Comparison of ENCODE assay signal across 8 cellular contexts in the genomic region with DNA sequence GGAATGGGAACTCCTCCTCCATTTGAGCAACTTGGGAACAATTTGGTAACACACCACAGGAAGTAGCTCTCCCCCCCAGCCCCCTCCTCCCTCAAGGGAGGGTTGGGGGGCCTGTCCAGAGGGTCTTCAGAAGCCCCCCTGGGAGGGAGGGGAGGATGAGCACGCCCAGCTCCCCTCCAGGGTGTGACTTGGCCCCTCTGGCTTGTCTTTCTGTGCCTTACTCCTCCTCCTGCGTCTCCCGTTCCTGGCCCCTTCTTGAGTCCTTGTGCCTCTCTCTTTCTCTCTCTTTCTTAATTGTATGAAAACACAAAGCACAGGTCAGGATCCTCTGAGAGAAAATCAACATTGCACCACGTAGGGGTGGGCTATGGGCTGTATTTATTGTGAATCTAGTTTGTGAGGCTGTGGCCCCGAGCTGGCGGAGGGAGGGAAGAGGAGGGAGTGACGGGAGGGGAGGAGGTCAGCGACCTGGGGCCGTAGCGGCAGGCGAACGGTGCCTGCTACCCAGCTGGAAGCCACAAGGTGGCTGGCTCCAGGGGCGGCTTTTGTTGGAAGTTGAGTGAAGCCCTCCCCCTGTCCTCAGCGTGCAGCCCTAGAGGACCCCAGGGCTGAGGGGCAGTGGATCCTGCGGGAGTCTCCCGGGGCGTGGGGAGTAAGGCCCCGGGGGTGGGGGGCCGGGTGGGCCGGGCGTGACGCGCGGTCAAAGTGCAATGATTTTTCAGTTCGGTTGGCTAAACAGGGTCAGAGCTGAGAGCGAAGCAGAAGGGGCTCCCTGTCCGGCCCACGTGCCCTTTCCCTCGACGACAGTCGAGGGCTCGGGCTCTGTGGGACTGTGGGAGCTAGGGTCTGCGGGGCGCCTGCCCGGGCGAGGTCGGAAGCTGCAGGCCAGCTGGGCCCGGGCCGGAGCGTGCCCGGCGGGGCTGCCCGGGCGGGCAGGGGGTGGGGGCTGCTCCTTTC.
DNase-seq lines count a peak whose midpoint lies in the region; TF ChIP-seq lines count a peak whose summit lies in the region.

No MANE protein-coding gene starts in this region.

- H3K36me3 Mint-ChIP-seq in nephron progenitor cell (ENCODE audit: low read depth): peaks cover 5% of the 10 kb centered on the region

- H3K27ac Mint-ChIP-seq in nephron progenitor cell: no peak overlapping the region

- TF ChIP-seq CTCF in nephron progenitor cell (IDR thresholded peaks at IDR 0.05): peak; percentile 35

- peak overlapping the region; percentile 29 for H3K27ac ChIP-seq in cingulate gyrus (ENCODE audit: low read depth, low read length)

- peaks cover 93% of the 10 kb centered on the region for H3K27me3 Mint-ChIP-seq in nephron progenitor cell (ENCODE audit: low read depth, poor library complexity)

- H3K9me3 Mint-ChIP-seq in nephron progenitor cell: peaks cover 6% of the 10 kb centered on the region

- peaks cover 28% of the 10 kb centered on the region for H3K4me1 Mint-ChIP-seq in nephron progenitor cell

- peak overlapping the region; percentile 61 for H3K4me3 Mint-ChIP-seq in nephron progenitor cell

- DNase-seq in GDM1 (lab: John Stamatoyannopoulos, UW) (peak; percentile 61), NCI-H510A (lab: John Stamatoyannopoulos, UW) (peak; percentile 45), nephron progenitor cell (peak; percentile 71), NCI-H526 (lab: John Stamatoyannopoulos, UW) (no peak), hepatic stellate cell (ENCODE audit: low spot score) (no peak), NCI-H1694 (lab: John Stamatoyannopoulos, UW) (no peak)
- no peak for DNase-seq in stimulated activated CD4-positive, alpha-beta T cell treated with anti-CD3 and anti-CD28 coated beads, Interleukin-4, amount 100 ng/mL, for 4 hours

Comparison
In these comparisons a context has a peak if more than half of its experiments do, and no peak if none do; other contexts are left out.
1. DNase-seq: peak in GDM1 (single experiment), NCI-H510A (single experiment) and nephron progenitor cell (single experiment); none in stimulated activated CD4-positive, alpha-beta T cell treated with anti-CD3 and anti-CD28 coated beads, Interleukin-4, amount 100 ng/mL, for 4 hours (0 of 2), NCI-H526 (0 of 2), hepatic stellate cell (single experiment) and NCI-H1694 (single experiment).